ENCODE assay signal across 8 cellular contexts in genomic region chr22:31291716-31292644, GRCh38. TPM values are rescaled to one million over a fixed set of nuclear protein-coding genes. Genes with fewer than 3 reads are reported as not detected.
DNase-seq lines count a peak whose midpoint lies in the region; ATAC-seq and TF ChIP-seq lines count a peak whose summit lies in the region.

Gene PIK3IP1, minus strand, starts transcription at chr22:31292488. Its CDS starts 144 bp downstream, at chr22:31292344.

- peaks cover 55 to 56% of the 10 kb centered on the region in 2 donors for H3K4me1 Mint-ChIP-seq in effector memory CD8-positive, alpha-beta T cell (ENCODE audit: low read depth in 2 of 2)

- H3K9me3 ChIP-seq in lung (ENCODE audit: control insufficient read depth in 2 of 2, insufficient read depth in 1 of 2, low read length in 1 of 2): no peaks in the 10 kb centered on the region

- H3K27ac ChIP-seq in lung (ENCODE audit: low read depth in 1 of 2, low read length in 1 of 2): peak within 1 kb of the TSS; percentile 98 to 99

- H3K36me3 Mint-ChIP-seq in effector memory CD8-positive, alpha-beta T cell (ENCODE audit: insufficient read depth): peaks cover 67% of the 10 kb centered on the region

- DNase-seq in DMS79 treated with DMSO at 0.1 percent for 48 hours (lab: John Stamatoyannopoulos, UW) (peak; percentile 46), HS-27A (ENCODE audit: low read depth) (peak; percentile 49), NOMO-1 treated with DMSO at 0.1 percent for 48 hours (lab: John Stamatoyannopoulos, UW; ENCODE audit: unreplicated experiment) (peak; percentile 76), lung (ENCODE audit: low spot score) (peak; percentile 87)
- DNase-seq in activated CD8-positive, alpha-beta memory T cell treated with anti-CD3 and anti-CD28 coated beads for 48 hours (ENCODE audit: low read depth in 2 of 3, low spot score in 2 of 3): peak in 2 of 3 experiments; percentile 54 to 63
- DNase-seq in effector memory CD8-positive, alpha-beta T cell: peak; percentile 78 to 83 (median 79)
- peak; percentile 70 to 80 for DNase-seq in stimulated activated CD4-positive, alpha-beta T cell treated with anti-CD3 and anti-CD28 coated beads, Interleukin-4, amount 100 ng/mL, for 48 hours (ENCODE audit: low read depth in 2 of 2)

- H3K27ac Mint-ChIP-seq in effector memory CD8-positive, alpha-beta T cell: peak within 1 kb of the TSS; percentile 99 to 100

- peak within 1 kb of the TSS; percentile 93 to 96 for H3K4me3 Mint-ChIP-seq in effector memory CD8-positive, alpha-beta T cell

- 0 to 1% methylated on average over 24 of the region's 24 CpGs for WGBS in lung, 2 donors

- peaks cover 0 to 6% of the 10 kb centered on the region in 2 donors for H3K36me3 ChIP-seq in lung (ENCODE audit: control insufficient read depth in 2 of 2, insufficient read depth in 2 of 2, low read length in 2 of 2)

- H3K4me3 ChIP-seq in lung: peak within 1 kb of the TSS; percentile 82

- H3K9me3 Mint-ChIP-seq in effector memory CD8-positive, alpha-beta T cell: no peaks in the 10 kb centered on the region

- peak; percentile 44 for TF ChIP-seq CTCF in lung (IDR thresholded peaks at IDR 0.05; ENCODE audit: control extremely low read depth, extremely low read depth)

- H3K27me3 Mint-ChIP-seq in effector memory CD8-positive, alpha-beta T cell: no peaks in the 10 kb centered on the region

- H3K4me1 ChIP-seq in lung (ENCODE audit: control insufficient read depth in 2 of 2, insufficient read depth in 2 of 2, low read length in 2 of 2): peaks cover 11 to 13% of the 10 kb centered on the region in 2 donors

- H3K27me3 ChIP-seq in lung (ENCODE audit: control insufficient read depth, insufficient read depth): no peaks in the 10 kb centered on the region

- ATAC-seq in effector memory CD8-positive, alpha-beta T cell (replicated peaks): peak; percentile 41
- peak; percentile 39 for ATAC-seq in lung (ENCODE audit: insufficient read depth, low FRiP score)
- ATAC-seq in GM18907 (IDR thresholded peaks at IDR 0.05; ENCODE audit: unreplicated experiment): no peak

RNA-seq across cellular contexts. Expression of gene PIK3IP1, which starts in this region (rescaled TPM):
- total RNA-seq in lung: 10 to 100 TPM; 25.4 to 47.1 TPM
- polyA plus RNA-seq in lung: 10 to 100 TPM; 11.5 to 34.0 TPM
